In the genomic region with DNA sequence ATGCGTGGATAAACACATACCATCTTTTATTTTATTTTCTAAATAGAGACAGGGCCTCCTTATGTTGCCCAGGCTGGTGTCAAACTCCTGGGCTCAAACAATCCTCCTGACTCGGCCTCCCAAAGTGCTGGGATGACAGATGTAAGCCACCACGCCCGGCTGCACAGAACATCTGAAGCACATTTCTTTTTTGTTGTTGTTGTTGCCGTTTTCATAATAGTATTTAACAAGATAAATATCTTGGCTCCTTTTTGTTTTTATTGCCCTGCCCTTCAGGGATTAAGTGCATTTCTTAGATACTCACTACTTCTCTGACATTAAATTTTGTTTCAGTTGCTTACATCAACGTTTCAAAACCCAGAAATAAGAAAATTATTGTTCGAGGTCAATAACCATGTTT, we compare ENCODE assay signal across 17 cellular contexts. TPM values are rescaled to one million over a fixed set of nuclear protein-coding genes. Genes with fewer than 3 reads are reported as not detected.
A peak's percentile ranks its signal among the peaks of the same experiment; 100 is the strongest.
DNase-seq lines count a peak whose midpoint lies in the region; ATAC-seq and TF ChIP-seq lines count a peak whose summit lies in the region.
"Had no signal": no experiment of that assay in that cellular context is flagged by ENCODE, and none has a peak within 500 bp of the region (broad histone marks: within the 10 kb centered on the region; RNA-seq: fewer than 3 reads in every experiment).

No MANE protein-coding gene starts in this region.

- no peaks in the 10 kb centered on the region for H3K9me3 ChIP-seq in vagina
- H3K9me3 ChIP-seq: adrenal gland had no signal

- H3K4me3 ChIP-seq in LNCaP clone FGC (ENCODE audit: low read depth, low read length), result peak overlapping the region; percentile 48
- H3K4me3 ChIP-seq in vagina, result no peak overlapping the region
- H3K4me3 ChIP-seq: adrenal gland, cardiac muscle cell had no signal

- no peaks in the 10 kb centered on the region for H3K36me3 ChIP-seq in vagina
- H3K36me3 ChIP-seq: adrenal gland, cardiac muscle cell had no signal

- peak overlapping the region; percentile 50 for H3K4me3 Mint-ChIP-seq in T-helper 2 cell treated with Interferon-gamma antibody and Interleukin-4, amounts not matched to agents 5 μg/mL and 100 μg/mL, for 36 hours
- peak overlapping the region; percentile 64 for H3K4me3 Mint-ChIP-seq in central memory CD8-positive, alpha-beta T cell
- no peak overlapping the region for H3K4me3 Mint-ChIP-seq in osteocyte (ENCODE audit: unreplicated experiment)
- H3K4me3 Mint-ChIP-seq: activated CD8-positive, alpha-beta T cell treated with anti-CD3 and anti-CD28 coated beads for 36 hours had no signal

- H3K27ac ChIP-seq in vagina, result no peak overlapping the region
- H3K27ac ChIP-seq: cardiac muscle cell, parathyroid adenoma had no signal

- H3K27me3 Mint-ChIP-seq in T-helper 2 cell treated with Interferon-gamma antibody and Interleukin-4, amounts not matched to agents 5 μg/mL and 100 μg/mL, for 36 hours (ENCODE audit: low read depth), result no peaks in the 10 kb centered on the region
- no peaks in the 10 kb centered on the region for H3K27me3 Mint-ChIP-seq in central memory CD8-positive, alpha-beta T cell
- no peaks in the 10 kb centered on the region for H3K27me3 Mint-ChIP-seq in osteocyte (ENCODE audit: unreplicated experiment)
- H3K27me3 Mint-ChIP-seq: activated CD8-positive, alpha-beta T cell treated with anti-CD3 and anti-CD28 coated beads for 36 hours had no signal

- ATAC-seq in central memory CD8-positive, alpha-beta T cell (replicated peaks; ENCODE audit: extremely low read depth, poor library complexity, severe bottlenecking), result no peak
- no peak for ATAC-seq in GM18867 (IDR thresholded peaks at IDR 0.05; ENCODE audit: unreplicated experiment)
- ATAC-seq: activated CD8-positive, alpha-beta T cell treated with anti-CD3 and anti-CD28 coated beads for 36 hours; activated T-cell treated with anti-CD3 and anti-CD28 coated beads, Interleukin-2, amount 50 U/mL, for 4 hours had no signal

- no peak for DNase-seq in T-helper 2 cell treated with Interferon-gamma antibody and Interleukin-4, amounts not matched to agents 5 μg/mL and 100 μg/mL, for 36 hours (ENCODE audit: low spot score)
- DNase-seq in T-helper 2 cell (no peak), LNCaP clone FGC (ENCODE audit: low read depth) (no peak), osteocyte (ENCODE audit: extremely low spot score, unreplicated experiment) (no peak), vagina (ENCODE audit: extremely low spot score in 2 of 2) (no peak), inferior parietal cortex (ENCODE audit: extremely low spot score) (no peak)
- DNase-seq in central memory CD8-positive, alpha-beta T cell (ENCODE audit: low spot score in 2 of 2), result no peak
- DNase-seq: activated CD8-positive, alpha-beta T cell treated with anti-CD3 and anti-CD28 coated beads for 36 hours; activated T-cell treated with anti-CD3 and anti-CD28 coated beads, Interleukin-2, amount 50 U/mL, for 4 hours; NCI-H146; NK-92 treated with Interleukin-12 subunit alpha and Interleukin-12 subunit beta, amount 100 ng/mL, for 24 hours; stimulated activated CD4-positive, alpha-beta T cell treated with anti-CD3 and anti-CD28 coated beads, Interleukin-2, amount 100 ng/mL, for 48 hours; SW 1271 had no signal

- H3K4me1 ChIP-seq in vagina, result peaks cover 87% of the 10 kb centered on the region

- intact Hi-C loops in vagina (cut with DNase I), result no loop called here

- peak overlapping the region; percentile 49 for H3K27ac Mint-ChIP-seq in T-helper 2 cell treated with Interferon-gamma antibody and Interleukin-4, amounts not matched to agents 5 μg/mL and 100 μg/mL, for 36 hours
- no peak overlapping the region for H3K27ac Mint-ChIP-seq in central memory CD8-positive, alpha-beta T cell (ENCODE audit: low read depth)
- H3K27ac Mint-ChIP-seq in osteocyte (ENCODE audit: unreplicated experiment), result peak overlapping the region; percentile 8
- H3K27ac Mint-ChIP-seq: activated CD8-positive, alpha-beta T cell treated with anti-CD3 and anti-CD28 coated beads for 36 hours had no signal

- TF ChIP-seq CTCF in LNCaP clone FGC (IDR thresholded peaks at IDR 0.05; ENCODE audit: control insufficient read depth, extremely low read depth, insufficient read depth) (no peak), osteocyte (IDR thresholded peaks at IDR 0.05) (no peak), vagina (IDR thresholded peaks at IDR 0.05) (no peak)

- H3K4me1 Mint-ChIP-seq in T-helper 2 cell treated with Interferon-gamma antibody and Interleukin-4, amounts not matched to agents 5 μg/mL and 100 μg/mL, for 36 hours (ENCODE audit: low read depth), result peaks cover 57% of the 10 kb centered on the region
- peaks cover 77% of the 10 kb centered on the region for H3K4me1 Mint-ChIP-seq in central memory CD8-positive, alpha-beta T cell
- peaks cover 66% of the 10 kb centered on the region for H3K4me1 Mint-ChIP-seq in osteocyte (ENCODE audit: unreplicated experiment)

- H3K9me3 Mint-ChIP-seq in T-helper 2 cell treated with Interferon-gamma antibody and Interleukin-4, amounts not matched to agents 5 μg/mL and 100 μg/mL, for 36 hours, result no peaks in the 10 kb centered on the region
- H3K9me3 Mint-ChIP-seq in central memory CD8-positive, alpha-beta T cell, result no peaks in the 10 kb centered on the region
- no peaks in the 10 kb centered on the region for H3K9me3 Mint-ChIP-seq in osteocyte (ENCODE audit: unreplicated experiment)
- H3K9me3 Mint-ChIP-seq: activated CD8-positive, alpha-beta T cell treated with anti-CD3 and anti-CD28 coated beads for 36 hours; activated T-cell treated with anti-CD3 and anti-CD28 coated beads, Interleukin-2, amount 50 U/mL, for 4 hours had no signal

- no peak for TF ChIP-seq POLR2A in vagina (IDR thresholded peaks at IDR 0.05)

- peaks cover 11% of the 10 kb centered on the region for H3K36me3 Mint-ChIP-seq in T-helper 2 cell treated with Interferon-gamma antibody and Interleukin-4, amounts not matched to agents 5 μg/mL and 100 μg/mL, for 36 hours (ENCODE audit: low read depth)
- H3K36me3 Mint-ChIP-seq in central memory CD8-positive, alpha-beta T cell (ENCODE audit: insufficient read depth), result peaks cover 11% of the 10 kb centered on the region
- peaks cover 3% of the 10 kb centered on the region for H3K36me3 Mint-ChIP-seq in osteocyte (ENCODE audit: unreplicated experiment)

- no peaks in the 10 kb centered on the region for H3K27me3 ChIP-seq in vagina
- H3K27me3 ChIP-seq: adrenal gland, cardiac muscle cell had no signal

RNA-seq across cellular contexts. Expression of a gene that starts 37.4 kb away (rescaled TPM):
- total RNA-seq in osteocyte, result 188 and 209 TPM in 2 replicates
- total RNA-seq in vagina, result 135 TPM

RNA-seq across cellular contexts. Expression of a gene that starts 55.3 kb away (rescaled TPM):
- total RNA-seq in osteocyte (113 and 125 TPM in 2 replicates), vagina (119 TPM)
